8 cellular contexts compared by ENCODE assay signal in the genomic region with DNA sequence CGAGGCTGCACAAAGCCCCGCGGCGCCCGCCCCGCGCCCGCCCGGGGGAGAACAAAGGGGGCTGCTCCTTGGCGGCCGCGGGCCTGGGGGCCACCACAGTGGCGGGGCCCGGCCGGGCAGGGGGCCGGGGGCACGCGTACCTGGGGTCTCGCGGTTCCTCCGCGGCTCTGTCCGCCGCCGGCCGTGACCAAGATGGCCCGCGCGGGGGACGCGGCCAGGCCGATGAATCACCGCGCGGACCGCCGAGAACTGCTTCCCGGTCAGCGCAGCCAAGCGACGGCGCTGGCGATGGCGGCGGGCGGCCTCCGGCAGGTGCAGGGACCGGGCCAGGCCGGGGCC. TPM values are rescaled to one million over a fixed set of nuclear protein-coding genes. Genes with fewer than 3 reads are reported as not detected.
A peak's percentile ranks its signal among the peaks of the same experiment; 100 is the strongest.
DNase-seq lines count a peak whose midpoint lies in the region; ATAC-seq lines count a peak whose summit lies in the region.

A gene (minus strand): TSS at position 330 of the 339 bp plus-strand sequence. CDS start 677 bp downstream, outside the sequence.

- H3K4me3 Mint-ChIP-seq in activated CD4-positive, alpha-beta memory T cell treated with anti-CD3 and anti-CD28 coated beads, Interleukin-2, amount 10 ng/mL, durations not matched to agents 7 days and 5 days, result peak within 1 kb of the TSS; percentile 73

- DNase-seq in activated CD4-positive, alpha-beta memory T cell treated with anti-CD3 and anti-CD28 coated beads, Interleukin-2, amount 10 ng/mL, durations not matched to agents 7 days and 5 days, result no peak
- DNase-seq in Right ventricle myocardium superior, result no peak
- DNase-seq in pulmonary artery endothelial cell (ENCODE audit: low read depth, low spot score), result no peak
- no peak for DNase-seq in NCI-H82 (lab: John Stamatoyannopoulos, UW)
- no peak for DNase-seq in EL
- no peak for DNase-seq in NCI-H187 treated with DMSO at 0.1 percent for 48 hours (lab: John Stamatoyannopoulos, UW)

- POLR2A ChIA-PET in activated CD4-positive, alpha-beta memory T cell treated with anti-CD3 and anti-CD28 coated beads, Interleukin-2, amount 10 ng/mL, durations not matched to agents 7 days and 5 days (lab: Charles Lee), result no interaction called here

- H3K27ac Mint-ChIP-seq in activated CD4-positive, alpha-beta memory T cell treated with anti-CD3 and anti-CD28 coated beads, Interleukin-2, amount 10 ng/mL, durations not matched to agents 7 days and 5 days, result peak within 1 kb of the TSS; percentile 78

- intact Hi-C loops in Right ventricle myocardium superior (cut with DNase I), result no loop called here

- ATAC-seq in HG02884 (IDR thresholded peaks at IDR 0.05; ENCODE audit: unreplicated experiment) (peak; percentile 11), Right ventricle myocardium superior (ENCODE audit: poor library complexity) (no peak), GM21576 (IDR thresholded peaks at IDR 0.05; ENCODE audit: unreplicated experiment) (no peak)

- H3K4me1 Mint-ChIP-seq in activated CD4-positive, alpha-beta memory T cell treated with anti-CD3 and anti-CD28 coated beads, Interleukin-2, amount 10 ng/mL, durations not matched to agents 7 days and 5 days, result peaks cover 19% of the 10 kb centered on the region

- peaks cover 8% of the 10 kb centered on the region for H3K9me3 Mint-ChIP-seq in activated CD4-positive, alpha-beta memory T cell treated with anti-CD3 and anti-CD28 coated beads, Interleukin-2, amount 10 ng/mL, durations not matched to agents 7 days and 5 days

- H3K27me3 Mint-ChIP-seq in activated CD4-positive, alpha-beta memory T cell treated with anti-CD3 and anti-CD28 coated beads, Interleukin-2, amount 10 ng/mL, durations not matched to agents 7 days and 5 days, result peaks cover 4% of the 10 kb centered on the region

- H3K36me3 Mint-ChIP-seq in activated CD4-positive, alpha-beta memory T cell treated with anti-CD3 and anti-CD28 coated beads, Interleukin-2, amount 10 ng/mL, durations not matched to agents 7 days and 5 days (ENCODE audit: low read depth), result peaks cover 15% of the 10 kb centered on the region

- CTCF ChIA-PET in activated CD4-positive, alpha-beta memory T cell treated with anti-CD3 and anti-CD28 coated beads, Interleukin-2, amount 10 ng/mL, durations not matched to agents 7 days and 5 days (lab: Charles Lee), result no interaction called here

RNA-seq across cellular contexts. Expression of the gene that starts here (rescaled TPM):
- 1 to 10 TPM; 6.7 to 6.8 TPM for total RNA-seq in activated CD4-positive, alpha-beta memory T cell treated with anti-CD3 and anti-CD28 coated beads, Interleukin-2, amount 10 ng/mL, durations not matched to agents 7 days and 5 days
- 23.5 TPM for total RNA-seq in Right ventricle myocardium superior
- total RNA-seq in pulmonary artery endothelial cell, result 18.7 TPM in 2 replicates
